1 cellular context compared by ENCODE assay signal in genomic region chr20:1325173-1326030, GRCh38.
TF ChIP-seq lines count a peak whose summit lies in the region.

No MANE protein-coding gene starts in this region.

TF ChIP-seq in HepG2, 621 proteins besides CTCF, POLR2A, EP300 and RAD21 (continued from another document and continues in another):
- TF ChIP-seq ATF3 (CRISPR knock-in tag; IDR thresholded peaks at IDR 0.05) = peak; percentile 67; the same call in 1 of the 2 replicates
- TF ChIP-seq KMT2B (CRISPR knock-in tag; IDR thresholded peaks at IDR 0.05) = peak; percentile 73
- TF ChIP-seq EZH2 (conservative IDR thresholded peaks at IDR 0.05; ENCODE audit: low read depth, low read length) = no peak
- peak; percentile 50; the same call in 1 of the 2 replicates for TF ChIP-seq ZNF609 (CRISPR knock-in tag; IDR thresholded peaks at IDR 0.05; ENCODE audit: borderline replicate concordance)
- no peak for TF ChIP-seq ZNF101 (CRISPR knock-in tag; IDR thresholded peaks at IDR 0.05; ENCODE audit: borderline replicate concordance, low read depth)
- TF ChIP-seq MTA1 (CRISPR knock-in tag; IDR thresholded peaks at IDR 0.05; ENCODE audit: borderline replicate concordance) = no peak
- no peak for TF ChIP-seq FOXK2 (IDR thresholded peaks at IDR 0.05)
- TF ChIP-seq KAT8 (CRISPR knock-in tag; IDR thresholded peaks at IDR 0.05) = peak; percentile 95
- TF ChIP-seq YY1 (IDR thresholded peaks at IDR 0.05; ENCODE audit: insufficient read depth, insufficient replicate concordance, low read depth, low read length) = peak; percentile 99
- TF ChIP-seq DRAP1 (CRISPR knock-in tag; IDR thresholded peaks at IDR 0.05) = peak; percentile 91
- TF ChIP-seq PLSCR1 (CRISPR knock-in tag; IDR thresholded peaks at IDR 0.05; ENCODE audit: borderline replicate concordance) = 0 out of 2 replicates have a peak, but pooled peaks have one; percentile 33
- TF ChIP-seq CSRNP1 (CRISPR knock-in tag; IDR thresholded peaks at IDR 0.05) = peak; percentile 70
- peak; percentile 82; the same call in 1 of the 2 replicates for TF ChIP-seq SP4 (CRISPR knock-in tag; IDR thresholded peaks at IDR 0.05)
- TF ChIP-seq FUBP1 (CRISPR knock-in tag; IDR thresholded peaks at IDR 0.05; ENCODE audit: borderline replicate concordance) = no peak
- no peak for TF ChIP-seq SMARCC2 (IDR thresholded peaks at IDR 0.05)
- no peak for TF ChIP-seq ZNF10 (CRISPR knock-in tag; IDR thresholded peaks at IDR 0.05; ENCODE audit: borderline replicate concordance, low read depth)
- TF ChIP-seq SNAI1 (CRISPR knock-in tag; IDR thresholded peaks at IDR 0.05; ENCODE audit: borderline replicate concordance) = no peak
- TF ChIP-seq POLR2AphosphoS5 (IDR thresholded peaks at IDR 0.05; ENCODE audit: low read depth, low read length) = peak; percentile 96
- no peak; the same call in 1 of the 2 replicates for TF ChIP-seq DPF2 (CRISPR knock-in tag; IDR thresholded peaks at IDR 0.05; ENCODE audit: borderline replicate concordance, low read depth)
- TF ChIP-seq ZNF33B (CRISPR knock-in tag; IDR thresholded peaks at IDR 0.05) = peak; percentile 91; the same call in 1 of the 2 replicates
- no peak for TF ChIP-seq CSRNP2 (CRISPR knock-in tag; conservative IDR thresholded peaks at IDR 0.05; ENCODE audit: low read depth)
- TF ChIP-seq ZBTB3 (CRISPR knock-in tag; IDR thresholded peaks at IDR 0.05; ENCODE audit: borderline replicate concordance, low read depth) = no peak; the same call in 1 of the 2 replicates
- TF ChIP-seq PRDM15 (CRISPR knock-in tag; IDR thresholded peaks at IDR 0.05) = no peak
- TF ChIP-seq ATF7 (IDR thresholded peaks at IDR 0.05) = peak; percentile 100
- TF ChIP-seq ATF7 (CRISPR knock-in tag; IDR thresholded peaks at IDR 0.05) = peak; percentile 98
- TF ChIP-seq CHD4 (IDR thresholded peaks at IDR 0.05; ENCODE audit: borderline replicate concordance, low read length) = no peak; the same call in 1 of the 2 replicates
- peak; percentile 80 for TF ChIP-seq PHF20 (CRISPR knock-in tag; IDR thresholded peaks at IDR 0.05)
- no peak for TF ChIP-seq TRIM24 (CRISPR knock-in tag; IDR thresholded peaks at IDR 0.05)
- TF ChIP-seq ZNF775 (CRISPR knock-in tag; IDR thresholded peaks at IDR 0.05; ENCODE audit: borderline replicate concordance) = no peak
- no peak for TF ChIP-seq CAMTA2 (CRISPR knock-in tag; IDR thresholded peaks at IDR 0.05; ENCODE audit: borderline replicate concordance)
- TF ChIP-seq ZNF235 (CRISPR knock-in tag; IDR thresholded peaks at IDR 0.05; ENCODE audit: borderline replicate concordance) = peak; percentile 63; the same call in 1 of the 2 replicates
- TF ChIP-seq HNRNPK (IDR thresholded peaks at IDR 0.05; ENCODE audit: low read depth, low read length, poor library complexity, severe bottlenecking) = no peak
- peak; percentile 92 for TF ChIP-seq MAX (IDR thresholded peaks at IDR 0.05)
- TF ChIP-seq AHR (CRISPR knock-in tag; IDR thresholded peaks at IDR 0.05) = 0 out of 2 replicates have a peak, but pooled peaks have one; percentile 67
- TF ChIP-seq ZBTB34 (CRISPR knock-in tag; IDR thresholded peaks at IDR 0.05) = no peak
- peak; percentile 76 for TF ChIP-seq ZFX (CRISPR knock-in tag; IDR thresholded peaks at IDR 0.05; ENCODE audit: low read depth)
- TF ChIP-seq KAT2B (IDR thresholded peaks at IDR 0.05; ENCODE audit: borderline replicate concordance, low read depth, low read length) = no peak
- no peak for TF ChIP-seq FOXP1 (IDR thresholded peaks at IDR 0.05)
- no peak for TF ChIP-seq FOXP1 (CRISPR knock-in tag; IDR thresholded peaks at IDR 0.05)
- peak; percentile 77 for TF ChIP-seq GMEB1 (CRISPR knock-in tag; IDR thresholded peaks at IDR 0.05; ENCODE audit: borderline replicate concordance)
- TF ChIP-seq ZFP1 (CRISPR knock-in tag; IDR thresholded peaks at IDR 0.05) = peak; percentile 66; the same call in 1 of the 2 replicates
